ENCODE assay signal across 21 cellular contexts in genomic region chr16:10298416-10298815, GRCh38.
"Had no signal": no experiment of that assay in that cellular context is flagged by ENCODE, and none has a peak within 500 bp of the region (broad histone marks: within the 10 kb centered on the region; RNA-seq: fewer than 3 reads in every experiment).

No MANE protein-coding gene starts in this region.

- ATAC-seq: activated CD8-positive, alpha-beta T cell treated with anti-CD3 and anti-CD28 coated beads, Interleukin-2, amount 10 ng/mL, durations not matched to agents 7 days and 5 days; activated T-cell treated with anti-CD3 and anti-CD28 coated beads, Interleukin-2, amount 50 U/mL, for 72 hours; foreskin keratinocyte; natural killer cell treated with Interleukin-12 subunit alpha and Interleukin-12 subunit beta and Interleukin-15 and Interleukin-18, amount 100 ng/mL, for 72 hours; stimulated activated naive CD8-positive, alpha-beta T cell treated with anti-CD3 and anti-CD28 coated beads, Interleukin-15, Interleukin-2, amounts not matched to agents 100 U/mL and 50 U/mL, for 24 hours had no signal

- H3K27me3 ChIP-seq: brain microvascular endothelial cell, foreskin keratinocyte, right atrium auricular region, suprapubic skin had no signal

- H3K9me3 ChIP-seq: right atrium auricular region, suprapubic skin had no signal

- H3K27ac ChIP-seq: brain microvascular endothelial cell, foreskin keratinocyte, right atrium auricular region, suprapubic skin had no signal

- H3K4me3 ChIP-seq: right atrium auricular region, skin epidermis, suprapubic skin had no signal

- H3K4me1 ChIP-seq: foreskin keratinocyte, right atrium auricular region, suprapubic skin had no signal

- H3K27ac Mint-ChIP-seq: activated CD4-positive, alpha-beta T cell treated with anti-CD3 and anti-CD28 coated beads, Interleukin-2, amount 10 ng/mL, durations not matched to agents 24 days and 14 days; activated CD8-positive, alpha-beta T cell treated with anti-CD3 and anti-CD28 coated beads, Interleukin-2, amount 10 ng/mL, durations not matched to agents 7 days and 5 days; activated naive CD8-positive, alpha-beta T cell; activated T-cell treated with anti-CD3 and anti-CD28 coated beads, Interleukin-2, amount 50 U/mL, for 72 hours; natural killer cell treated with Interleukin-12 subunit alpha and Interleukin-12 subunit beta and Interleukin-15 and Interleukin-18, amount 100 ng/mL, for 72 hours had no signal

- H3K36me3 ChIP-seq: brain microvascular endothelial cell, right atrium auricular region, suprapubic skin had no signal

- DNase-seq: activated CD4-positive, alpha-beta T cell treated with anti-CD3 and anti-CD28 coated beads, Interleukin-2, amount 10 ng/mL, durations not matched to agents 24 days and 14 days; activated CD4-positive, CD25-positive, alpha-beta regulatory T cell; activated CD8-positive, alpha-beta memory T cell treated with anti-CD3 and anti-CD28 coated beads, Interleukin-2, amount 50 U/mL, for 48 hours; activated CD8-positive, alpha-beta T cell treated with anti-CD3 and anti-CD28 coated beads, Interleukin-2, amount 10 ng/mL, durations not matched to agents 7 days and 5 days; activated gamma-delta T cell; activated T-cell treated with anti-CD3 and anti-CD28 coated beads, Interleukin-2, amount 50 U/mL, for 72 hours; anterior cingulate cortex; brain microvascular endothelial cell; effector CD8-positive, alpha-beta T cell; foreskin keratinocyte; glutamatergic neuron; mesendoderm; nucleus accumbens; stimulated activated CD4-positive, alpha-beta T cell treated with anti-CD3 and anti-CD28 coated beads, Interleukin-4, amount 100 ng/mL, for 24 hours; stimulated activated naive CD8-positive, alpha-beta T cell treated with anti-CD3 and anti-CD28 coated beads, Interleukin-15, Interleukin-2, amounts not matched to agents 100 U/mL and 50 U/mL, for 24 hours; trophoblast cell had no signal

- H3K4me1 Mint-ChIP-seq: activated CD4-positive, alpha-beta T cell treated with anti-CD3 and anti-CD28 coated beads, Interleukin-2, amount 10 ng/mL, durations not matched to agents 24 days and 14 days had no signal

- H3K4me3 Mint-ChIP-seq: activated CD4-positive, alpha-beta T cell treated with anti-CD3 and anti-CD28 coated beads, Interleukin-2, amount 10 ng/mL, durations not matched to agents 24 days and 14 days; activated CD8-positive, alpha-beta T cell treated with anti-CD3 and anti-CD28 coated beads, Interleukin-2, amount 10 ng/mL, durations not matched to agents 7 days and 5 days; activated naive CD8-positive, alpha-beta T cell; activated T-cell treated with anti-CD3 and anti-CD28 coated beads, Interleukin-2, amount 50 U/mL, for 72 hours; natural killer cell treated with Interleukin-12 subunit alpha and Interleukin-12 subunit beta and Interleukin-15 and Interleukin-18, amount 100 ng/mL, for 72 hours had no signal

- H3K27me3 Mint-ChIP-seq: activated CD4-positive, alpha-beta T cell treated with anti-CD3 and anti-CD28 coated beads, Interleukin-2, amount 10 ng/mL, durations not matched to agents 24 days and 14 days had no signal
